ENCODE assay signal across 8 cellular contexts in the genomic region with DNA sequence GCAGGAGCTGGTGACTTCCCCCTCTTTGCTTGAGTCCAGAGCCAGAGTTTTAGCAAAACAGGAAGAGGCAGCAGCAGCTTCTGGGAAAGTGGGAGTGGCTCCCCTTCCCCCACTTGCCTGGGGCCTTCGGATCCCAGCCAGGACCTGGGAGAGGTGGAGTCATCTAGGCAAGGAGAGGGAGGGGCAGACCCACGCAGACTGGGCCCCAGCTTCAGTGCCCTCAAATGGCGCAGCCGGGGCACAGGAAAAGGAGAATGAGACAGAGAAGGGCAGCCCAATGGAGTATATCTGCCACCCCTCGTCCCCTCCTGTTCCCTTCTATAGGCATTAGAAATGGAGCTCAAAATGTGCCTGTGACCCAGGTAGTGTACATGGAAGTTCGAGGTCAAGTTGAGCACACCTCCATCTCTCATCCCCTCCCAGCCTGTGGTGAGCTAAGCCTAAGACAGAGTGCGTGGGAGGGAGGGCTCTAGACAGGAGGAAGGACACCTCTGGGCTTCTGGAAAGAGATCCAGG. TPM values are rescaled to one million over a fixed set of nuclear protein-coding genes. Genes with fewer than 3 reads are reported as not detected.
DNase-seq lines count a peak whose midpoint lies in the region; ATAC-seq and TF ChIP-seq lines count a peak whose summit lies in the region.

No MANE protein-coding gene starts in this region.

- H3K4me3 ChIP-seq in hepatocyte (no peak overlapping the region), neural progenitor cell (no peak overlapping the region)

- H3F3A ChIP-seq in neural progenitor cell (ENCODE audit: low read depth) = no peaks in the 10 kb centered on the region

- no peaks in the 10 kb centered on the region for H3K36me3 ChIP-seq in hepatocyte (replicated peaks; ENCODE audit: insufficient read depth, low read depth)
- H3K36me3 ChIP-seq in neural progenitor cell = no peaks in the 10 kb centered on the region

- no peaks in the 10 kb centered on the region for H3K79me2 ChIP-seq in hepatocyte
- no peaks in the 10 kb centered on the region for H3K79me2 ChIP-seq in neural progenitor cell (ENCODE audit: low read depth)

- no peak overlapping the region for H3K9ac ChIP-seq in neural progenitor cell

- DNase-seq in activated T-cell treated with anti-CD3 and anti-CD28 coated beads, Interleukin-2, amount 50 U/mL, for 24 hours = no peak
- no peak for DNase-seq in activated T-cell treated with anti-CD3 and anti-CD28 coated beads, Interleukin-2, amount 50 U/mL, for 4 hours
- DNase-seq in hepatocyte (ENCODE audit: low spot score) (peak; percentile 75), neural progenitor cell (ENCODE audit: low spot score) (no peak)
- no peak for DNase-seq in stimulated activated naive CD8-positive, alpha-beta T cell treated with anti-CD3 and anti-CD28 coated beads, Interleukin-15, amount 100 ng/mL, for 72 hours
- DNase-seq in effector CD4-positive, alpha-beta T cell = no peak

- peak overlapping the region; percentile 82 for H3K27ac Mint-ChIP-seq in activated T-cell treated with anti-CD3 and anti-CD28 coated beads, Interleukin-2, amount 50 U/mL, for 24 hours
- peak overlapping the region; percentile 75 for H3K27ac Mint-ChIP-seq in activated naive CD8-positive, alpha-beta T cell
- H3K27ac Mint-ChIP-seq in stimulated activated naive CD8-positive, alpha-beta T cell treated with anti-CD3 and anti-CD28 coated beads, Interleukin-15, amount 100 ng/mL, for 72 hours = peak overlapping the region; percentile 60 to 94
- H3K27ac Mint-ChIP-seq in neural progenitor cell = no peak overlapping the region

- peak overlapping the region; percentile 82 for H3K27ac ChIP-seq in hepatocyte
- H3K27ac ChIP-seq in neural progenitor cell = no peak overlapping the region

- no peaks in the 10 kb centered on the region for H3K27me3 ChIP-seq in hepatocyte
- no peaks in the 10 kb centered on the region for H3K27me3 ChIP-seq in neural progenitor cell

- H3K9me3 Mint-ChIP-seq in activated T-cell treated with anti-CD3 and anti-CD28 coated beads, Interleukin-2, amount 50 U/mL, for 24 hours = no peaks in the 10 kb centered on the region
- H3K9me3 Mint-ChIP-seq in activated T-cell treated with anti-CD3 and anti-CD28 coated beads, Interleukin-2, amount 50 U/mL, for 4 hours = no peaks in the 10 kb centered on the region
- no peaks in the 10 kb centered on the region for H3K9me3 Mint-ChIP-seq in activated naive CD8-positive, alpha-beta T cell (ENCODE audit: low read depth)
- H3K9me3 Mint-ChIP-seq in stimulated activated naive CD8-positive, alpha-beta T cell treated with anti-CD3 and anti-CD28 coated beads, Interleukin-15, amount 100 ng/mL, for 72 hours = no peaks in the 10 kb centered on the region
- H3K9me3 Mint-ChIP-seq in neural progenitor cell = no peaks in the 10 kb centered on the region

- WGBS in hepatocyte (ENCODE audit: low lambda C conversion rate, missing lambda C conversion rate) = 45% methylated on average over 7 of the region's 7 CpGs

- H3K36me3 Mint-ChIP-seq in activated T-cell treated with anti-CD3 and anti-CD28 coated beads, Interleukin-2, amount 50 U/mL, for 24 hours (ENCODE audit: low read depth) = no peaks in the 10 kb centered on the region
- H3K36me3 Mint-ChIP-seq in activated T-cell treated with anti-CD3 and anti-CD28 coated beads, Interleukin-2, amount 50 U/mL, for 4 hours (ENCODE audit: insufficient read depth) = no peaks in the 10 kb centered on the region
- H3K36me3 Mint-ChIP-seq in activated naive CD8-positive, alpha-beta T cell = no peaks in the 10 kb centered on the region
- no peaks in the 10 kb centered on the region for H3K36me3 Mint-ChIP-seq in neural progenitor cell

- no peaks in the 10 kb centered on the region for H4K20me1 ChIP-seq in hepatocyte (ENCODE audit: insufficient read depth, poor library complexity, severe bottlenecking)
- no peaks in the 10 kb centered on the region for H4K20me1 ChIP-seq in neural progenitor cell (ENCODE audit: low read depth)

- no peaks in the 10 kb centered on the region for H3K27me3 Mint-ChIP-seq in activated T-cell treated with anti-CD3 and anti-CD28 coated beads, Interleukin-2, amount 50 U/mL, for 24 hours
- H3K27me3 Mint-ChIP-seq in activated T-cell treated with anti-CD3 and anti-CD28 coated beads, Interleukin-2, amount 50 U/mL, for 4 hours (ENCODE audit: low read depth) = no peaks in the 10 kb centered on the region
- H3K27me3 Mint-ChIP-seq in activated naive CD8-positive, alpha-beta T cell = no peaks in the 10 kb centered on the region
- H3K27me3 Mint-ChIP-seq in stimulated activated naive CD8-positive, alpha-beta T cell treated with anti-CD3 and anti-CD28 coated beads, Interleukin-15, amount 100 ng/mL, for 72 hours = no peaks in the 10 kb centered on the region
- H3K27me3 Mint-ChIP-seq in neural progenitor cell (ENCODE audit: insufficient read depth, low read depth) = peaks cover 16% of the 10 kb centered on the region

- H2AFZ ChIP-seq in hepatocyte = peak overlapping the region; percentile 71
- H2AFZ ChIP-seq in neural progenitor cell (replicated peaks) = no peak overlapping the region

- no peak for ATAC-seq in activated T-cell treated with anti-CD3 and anti-CD28 coated beads, Interleukin-2, amount 50 U/mL, for 4 hours
- no peak for ATAC-seq in stimulated activated naive CD8-positive, alpha-beta T cell treated with anti-CD3 and anti-CD28 coated beads, Interleukin-15, amount 100 ng/mL, for 72 hours
- no peak for ATAC-seq in GM18519 (IDR thresholded peaks at IDR 0.05; ENCODE audit: low FRiP score, unreplicated experiment)

- H3K4me1 ChIP-seq in hepatocyte (ENCODE audit: insufficient read depth) (peaks cover 14% of the 10 kb centered on the region), neural progenitor cell (peaks cover 7% of the 10 kb centered on the region)

- TF ChIP-seq CTCF in hepatocyte (IDR thresholded peaks at IDR 0.05; ENCODE audit: poor library complexity) (no peak), neural progenitor cell (IDR thresholded peaks at IDR 0.05) (no peak)

- H3K4me1 Mint-ChIP-seq in activated T-cell treated with anti-CD3 and anti-CD28 coated beads, Interleukin-2, amount 50 U/mL, for 24 hours (ENCODE audit: low read depth) = peaks cover 94% of the 10 kb centered on the region
- H3K4me1 Mint-ChIP-seq in activated T-cell treated with anti-CD3 and anti-CD28 coated beads, Interleukin-2, amount 50 U/mL, for 4 hours (ENCODE audit: low read depth) = peaks cover 89% of the 10 kb centered on the region
- H3K4me1 Mint-ChIP-seq in activated naive CD8-positive, alpha-beta T cell (ENCODE audit: low read depth) = peaks cover 88% of the 10 kb centered on the region
- peaks cover 92% of the 10 kb centered on the region for H3K4me1 Mint-ChIP-seq in stimulated activated naive CD8-positive, alpha-beta T cell treated with anti-CD3 and anti-CD28 coated beads, Interleukin-15, amount 100 ng/mL, for 72 hours
- peaks cover 49% of the 10 kb centered on the region for H3K4me1 Mint-ChIP-seq in neural progenitor cell

- no peaks in the 10 kb centered on the region for H3K9me2 ChIP-seq in hepatocyte (replicated peaks; ENCODE audit: insufficient read depth)

- H3K4me2 ChIP-seq in hepatocyte (peak overlapping the region; percentile 50), neural progenitor cell (no peak overlapping the region)

- H3K9me3 ChIP-seq in hepatocyte (ENCODE audit: low read depth) (no peaks in the 10 kb centered on the region), neural progenitor cell (ENCODE audit: low read depth) (no peaks in the 10 kb centered on the region)

- H3K4me3 Mint-ChIP-seq in activated T-cell treated with anti-CD3 and anti-CD28 coated beads, Interleukin-2, amount 50 U/mL, for 24 hours = peak overlapping the region; percentile 23
- H3K4me3 Mint-ChIP-seq in activated T-cell treated with anti-CD3 and anti-CD28 coated beads, Interleukin-2, amount 50 U/mL, for 4 hours = no peak overlapping the region
- no peak overlapping the region for H3K4me3 Mint-ChIP-seq in activated naive CD8-positive, alpha-beta T cell
- peak overlapping the region; percentile 63 to 67 for H3K4me3 Mint-ChIP-seq in stimulated activated naive CD8-positive, alpha-beta T cell treated with anti-CD3 and anti-CD28 coated beads, Interleukin-15, amount 100 ng/mL, for 72 hours
- H3K4me3 Mint-ChIP-seq in neural progenitor cell = no peak overlapping the region

RNA-seq across cellular contexts. Expression of gene HDAC7, which starts 9.3 kb away (rescaled TPM):
- 100 to 1,000 TPM; 168 to 199 (median 199) TPM for total RNA-seq in activated T-cell treated with anti-CD3 and anti-CD28 coated beads, Interleukin-2, amount 50 U/mL, for 4 hours
- total RNA-seq in hepatocyte = 17.9 and 19.0 TPM in 2 replicates
- 41.2 and 45.5 TPM in 2 replicates for polyA plus RNA-seq in hepatocyte
- 7.2 and 14.2 TPM in 2 replicates for total RNA-seq in neural progenitor cell (ENCODE audit: low replicate concordance)

RNA-seq across cellular contexts. Expression of gene SLC48A1, which starts 56.0 kb away (rescaled TPM):
- 1 to 10 TPM; 4.0 to 5.2 (median 5.0) TPM for total RNA-seq in activated T-cell treated with anti-CD3 and anti-CD28 coated beads, Interleukin-2, amount 50 U/mL, for 4 hours
- total RNA-seq in hepatocyte (11.2 and 13.0 TPM in 2 replicates), neural progenitor cell (ENCODE audit: low replicate concordance) (8.3 and 16.7 TPM in 2 replicates)
- 20.2 and 22.6 TPM in 2 replicates for polyA plus RNA-seq in hepatocyte

Comparison
In these comparisons a context has a peak if more than half of its experiments do, and no peak if none do; other contexts are left out.
1. H3K4me3 Mint-ChIP-seq: peak in activated T-cell treated with anti-CD3 and anti-CD28 coated beads, Interleukin-2, amount 50 U/mL, for 24 hours (single experiment) and stimulated activated naive CD8-positive, alpha-beta T cell treated with anti-CD3 and anti-CD28 coated beads, Interleukin-15, amount 100 ng/mL, for 72 hours (2 of 2); none in activated T-cell treated with anti-CD3 and anti-CD28 coated beads, Interleukin-2, amount 50 U/mL, for 4 hours (single experiment), activated naive CD8-positive, alpha-beta T cell (single experiment) and neural progenitor cell (single experiment).